18 cellular contexts compared by ENCODE assay signal in the genomic region with DNA sequence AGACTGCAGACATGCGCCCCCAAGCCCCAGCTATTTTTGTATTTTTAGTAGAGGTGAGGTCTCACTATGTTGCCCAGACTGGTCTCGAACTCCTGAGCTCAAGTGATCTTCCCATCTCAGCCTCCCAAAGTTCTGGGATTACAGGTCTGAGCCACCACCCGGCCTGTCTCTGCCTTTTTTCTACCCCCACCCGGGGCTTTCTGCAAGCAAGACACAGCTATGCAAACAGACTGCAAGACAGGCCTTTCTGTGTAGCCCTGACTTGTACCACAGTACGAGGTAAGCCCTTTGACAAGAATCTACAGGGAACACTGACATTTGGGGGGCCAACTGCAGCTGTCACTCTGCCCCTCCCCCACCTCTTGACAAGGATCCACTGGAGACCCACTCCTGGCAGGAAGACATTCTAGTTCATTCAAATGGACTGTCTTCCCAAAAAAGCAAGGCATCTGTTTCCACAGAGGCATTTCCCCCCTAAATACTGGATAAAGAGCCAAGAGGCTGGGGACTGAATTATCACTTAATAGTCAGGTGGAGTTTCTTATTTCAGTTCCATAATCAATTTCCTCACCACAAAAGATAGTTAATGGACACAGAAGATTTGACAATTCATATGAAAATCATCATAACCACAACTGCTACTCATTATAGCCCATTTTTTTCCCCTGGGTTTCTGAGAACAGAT.
A peak's percentile ranks its signal among the peaks of the same experiment; 100 is the strongest.
DNase-seq lines count a peak whose midpoint lies in the region; ATAC-seq and TF ChIP-seq lines count a peak whose summit lies in the region.
"Had no signal": no experiment of that assay in that cellular context is flagged by ENCODE, and none has a peak within 500 bp of the region (broad histone marks: within the 10 kb centered on the region; RNA-seq: fewer than 3 reads in every experiment).

No MANE protein-coding gene starts in this region.

- H3K27ac Mint-ChIP-seq in natural killer cell treated with Interleukin-12 subunit alpha and Interleukin-12 subunit beta and Interleukin-15 and Interleukin-18, amount 100 ng/mL, for 72 hours = peak overlapping the region; percentile 41 to 93
- H3K27ac Mint-ChIP-seq in natural killer cell = no peak overlapping the region
- H3K27ac Mint-ChIP-seq in activated naive CD8-positive, alpha-beta T cell = peak overlapping the region; percentile 4
- H3K27ac Mint-ChIP-seq: WTC11 had no signal

- peaks cover 4 to 6% of the 10 kb centered on the region in 2 donors for H3K27me3 Mint-ChIP-seq in natural killer cell treated with Interleukin-12 subunit alpha and Interleukin-12 subunit beta and Interleukin-15 and Interleukin-18, amount 100 ng/mL, for 72 hours
- peaks cover 5% of the 10 kb centered on the region in 2 donors for H3K27me3 Mint-ChIP-seq in natural killer cell (ENCODE audit: low read depth in 2 of 2)
- no peaks in the 10 kb centered on the region for H3K27me3 Mint-ChIP-seq in activated naive CD8-positive, alpha-beta T cell

- no peak for TF ChIP-seq CTCF in natural killer cell (IDR thresholded peaks at IDR 0.05)

- H3K9me3 Mint-ChIP-seq in natural killer cell treated with Interleukin-12 subunit alpha and Interleukin-12 subunit beta and Interleukin-15 and Interleukin-18, amount 100 ng/mL, for 72 hours = no peaks in the 10 kb centered on the region
- no peaks in the 10 kb centered on the region for H3K9me3 Mint-ChIP-seq in natural killer cell
- no peaks in the 10 kb centered on the region for H3K9me3 Mint-ChIP-seq in activated naive CD8-positive, alpha-beta T cell (ENCODE audit: low read depth)
- H3K9me3 Mint-ChIP-seq: WTC11 had no signal

- peaks cover 55 to 60% of the 10 kb centered on the region in 2 donors for H3K4me1 Mint-ChIP-seq in natural killer cell treated with Interleukin-12 subunit alpha and Interleukin-12 subunit beta and Interleukin-15 and Interleukin-18, amount 100 ng/mL, for 72 hours (ENCODE audit: low read depth in 2 of 2)
- peaks cover 0 to 4% of the 10 kb centered on the region in 2 donors for H3K4me1 Mint-ChIP-seq in natural killer cell
- peaks cover 59% of the 10 kb centered on the region for H3K4me1 Mint-ChIP-seq in activated naive CD8-positive, alpha-beta T cell (ENCODE audit: low read depth)

- ATAC-seq in natural killer cell treated with Interleukin-12 subunit alpha and Interleukin-12 subunit beta and Interleukin-15 and Interleukin-18, amount 100 ng/mL, for 72 hours = no peak
- ATAC-seq in natural killer cell (no peak), HG02973 (IDR thresholded peaks at IDR 0.05; ENCODE audit: unreplicated experiment) (peak; percentile 37), GM21529 (IDR thresholded peaks at IDR 0.05; ENCODE audit: unreplicated experiment) (no peak), HG02852 (IDR thresholded peaks at IDR 0.05; ENCODE audit: unreplicated experiment) (no peak)
- ATAC-seq: foreskin keratinocyte, right lobe of liver had no signal

- no peaks in the 10 kb centered on the region for H3K36me3 Mint-ChIP-seq in natural killer cell treated with Interleukin-12 subunit alpha and Interleukin-12 subunit beta and Interleukin-15 and Interleukin-18, amount 100 ng/mL, for 72 hours
- H3K36me3 Mint-ChIP-seq in natural killer cell = no peaks in the 10 kb centered on the region
- H3K36me3 Mint-ChIP-seq in activated naive CD8-positive, alpha-beta T cell = peaks cover 2% of the 10 kb centered on the region
- H3K36me3 Mint-ChIP-seq: CD4-positive, alpha-beta memory T cell; WTC11 had no signal

- intact Hi-C loops in natural killer cell (cut with micrococcal nuclease) = no loop called here

- peak overlapping the region; percentile 58 for H3K4me3 Mint-ChIP-seq in natural killer cell treated with Interleukin-12 subunit alpha and Interleukin-12 subunit beta and Interleukin-15 and Interleukin-18, amount 100 ng/mL, for 72 hours
- H3K4me3 Mint-ChIP-seq in natural killer cell = no peak overlapping the region
- peak overlapping the region; percentile 22 for H3K4me3 Mint-ChIP-seq in activated naive CD8-positive, alpha-beta T cell
- H3K4me3 Mint-ChIP-seq: CD4-positive, alpha-beta memory T cell; WTC11 had no signal

- no peak for DNase-seq in natural killer cell treated with Interleukin-12 subunit alpha and Interleukin-12 subunit beta and Interleukin-15 and Interleukin-18, amount 100 ng/mL, for 72 hours (ENCODE audit: low spot score)
- DNase-seq in natural killer cell (no peak), midbrain (lab: John Stamatoyannopoulos, UW) (no peak), UCSD-AML1 (lab: John Stamatoyannopoulos, UW; ENCODE audit: unreplicated experiment) (no peak)
- DNase-seq: activated naive CD4-positive, alpha-beta T cell; CD4-positive, alpha-beta memory T cell; foreskin keratinocyte; left cardiac atrium; MG63; NCI-H1694 treated with DMSO at 0.1 percent for 48 hours; NK-92 treated with Interleukin-12 subunit alpha and Interleukin-12 subunit beta, amount 100 ng/mL, for 24 hours; right lobe of liver; substantia nigra had no signal

Comparison
In these comparisons a context has a peak if more than half of its experiments do, and no peak if none do; other contexts are left out.
1. H3K27ac Mint-ChIP-seq: peak in natural killer cell treated with Interleukin-12 subunit alpha and Interleukin-12 subunit beta and Interleukin-15 and Interleukin-18, amount 100 ng/mL, for 72 hours (2 of 2) and activated naive CD8-positive, alpha-beta T cell (single experiment); none in natural killer cell (0 of 2).